Comparison of ENCODE assay signal across 12 cellular contexts in the genomic region with DNA sequence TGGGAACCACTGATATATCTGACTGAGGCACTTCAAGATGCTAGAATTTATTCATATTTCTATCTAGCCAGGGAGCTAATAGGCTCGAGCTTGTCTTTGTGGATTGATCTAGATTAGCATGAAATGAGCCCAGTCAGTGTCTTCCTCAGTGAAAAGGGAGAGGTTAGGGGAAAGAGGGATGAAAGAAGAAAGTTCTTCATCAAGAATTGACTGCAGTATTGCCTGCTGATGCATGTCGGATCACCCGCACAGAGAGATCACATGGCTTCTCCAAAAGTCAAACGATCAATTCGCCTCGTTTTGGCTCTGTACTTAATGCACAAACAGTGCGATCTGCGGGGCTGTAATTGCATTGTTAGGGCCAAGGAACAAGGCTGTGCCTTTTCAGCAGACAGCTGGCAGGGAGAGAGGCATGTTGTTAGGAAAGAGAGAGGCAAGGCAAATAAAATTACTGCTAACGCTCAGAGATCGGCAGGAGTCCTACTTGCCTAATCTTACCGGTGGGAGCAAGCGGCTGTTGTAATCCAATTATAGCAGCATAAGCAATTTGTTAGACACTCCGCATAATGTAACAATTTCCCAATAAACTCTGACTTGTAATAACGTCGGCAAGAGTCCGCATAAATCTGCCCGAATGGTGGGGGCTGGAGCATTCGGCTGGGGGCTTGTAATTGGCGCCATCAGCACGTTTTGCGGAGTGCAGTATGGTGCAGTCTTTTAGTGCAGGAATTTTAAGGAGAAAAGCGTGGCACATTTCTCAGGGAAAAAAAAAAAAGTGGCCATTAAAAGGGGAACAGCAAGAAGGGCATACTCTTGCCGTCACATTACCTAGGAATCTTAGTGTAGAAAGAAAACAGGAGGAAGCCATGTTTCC.
DNase-seq lines count a peak whose midpoint lies in the region; ATAC-seq and TF ChIP-seq lines count a peak whose summit lies in the region.
"Had no signal": no experiment of that assay in that cellular context is flagged by ENCODE, and none has a peak within 500 bp of the region (broad histone marks: within the 10 kb centered on the region; RNA-seq: fewer than 3 reads in every experiment).

No MANE protein-coding gene starts in this region.

- intact Hi-C loops in Right ventricle myocardium superior (cut with DNase I) = no loop called here
- intact Hi-C loops in cardiac septum (cut with DNase I) = no loop called here
- intact Hi-C loops in testis (cut with DNase I; ENCODE audit: low total_unique reads) = no loop called here

- H3K27me3 ChIP-seq in testis = no peaks in the 10 kb centered on the region
- H3K27me3 ChIP-seq: heart right ventricle had no signal

- H3K27ac ChIP-seq in SK-N-MC (no peak overlapping the region), testis (peak overlapping the region in 1 of 2 donors; percentile 26)
- H3K27ac ChIP-seq: heart right ventricle had no signal

- no peak overlapping the region for H3K4me3 Mint-ChIP-seq in activated naive CD4-positive, alpha-beta T cell treated with anti-CD3 and anti-CD28 coated beads, Interleukin-2, amount 10 ng/mL, durations not matched to agents 7 days and 5 days
- H3K4me3 Mint-ChIP-seq: stimulated activated naive CD8-positive, alpha-beta T cell treated with anti-CD3 and anti-CD28 coated beads, Interleukin-15, Interleukin-2, amounts not matched to agents 100 ng/mL and 50 ng/mL, for 24 hours had no signal

- H3K9me3 Mint-ChIP-seq in activated naive CD4-positive, alpha-beta T cell treated with anti-CD3 and anti-CD28 coated beads, Interleukin-2, amount 10 ng/mL, durations not matched to agents 7 days and 5 days = no peaks in the 10 kb centered on the region
- H3K9me3 Mint-ChIP-seq: stimulated activated naive CD8-positive, alpha-beta T cell treated with anti-CD3 and anti-CD28 coated beads, Interleukin-15, Interleukin-2, amounts not matched to agents 100 ng/mL and 50 ng/mL, for 24 hours had no signal

- H3K4me1 ChIP-seq in testis = no peaks in the 10 kb centered on the region

- CTCF ChIA-PET in activated naive CD4-positive, alpha-beta T cell treated with anti-CD3 and anti-CD28 coated beads, Interleukin-2, amount 10 ng/mL, durations not matched to agents 7 days and 5 days (lab: Charles Lee) = interaction anchor here (0.7 kb wide), 1 partner anchor 120 kb away, joined by 3 read pairs; no protein-coding TSS in a partner anchor

- no peak for TF ChIP-seq POLR2A in testis (IDR thresholded peaks at IDR 0.05)

- no peaks in the 10 kb centered on the region for H3K36me3 Mint-ChIP-seq in activated naive CD4-positive, alpha-beta T cell treated with anti-CD3 and anti-CD28 coated beads, Interleukin-2, amount 10 ng/mL, durations not matched to agents 7 days and 5 days

- no peaks in the 10 kb centered on the region for H3K36me3 ChIP-seq in SK-N-MC (ENCODE audit: insufficient read depth, low read length)
- no peaks in the 10 kb centered on the region for H3K36me3 ChIP-seq in testis (ENCODE audit: low read depth, missing control alignments)

- WGBS in testis, 2 donors = 32 to 41% methylated on average over 23 of the region's 23 CpGs

- no peaks in the 10 kb centered on the region for H3K27me3 Mint-ChIP-seq in activated naive CD4-positive, alpha-beta T cell treated with anti-CD3 and anti-CD28 coated beads, Interleukin-2, amount 10 ng/mL, durations not matched to agents 7 days and 5 days
- H3K27me3 Mint-ChIP-seq: stimulated activated naive CD8-positive, alpha-beta T cell treated with anti-CD3 and anti-CD28 coated beads, Interleukin-15, Interleukin-2, amounts not matched to agents 100 ng/mL and 50 ng/mL, for 24 hours had no signal

- peak; percentile 39 for ATAC-seq in Right ventricle myocardium superior (ENCODE audit: poor library complexity)
- no peak for ATAC-seq in GM21367 (IDR thresholded peaks at IDR 0.05; ENCODE audit: unreplicated experiment)
- ATAC-seq in GM21390 (IDR thresholded peaks at IDR 0.05; ENCODE audit: unreplicated experiment) = no peak

- H3K4me3 ChIP-seq in SK-N-MC (peak overlapping the region; percentile 73), testis (no peak overlapping the region)
- H3K4me3 ChIP-seq: heart right ventricle had no signal

- TF ChIP-seq CTCF in testis (IDR thresholded peaks at IDR 0.05) = no peak

- no peak overlapping the region for H3K9ac ChIP-seq in SK-N-MC (ENCODE audit: insufficient read length)

- DNase-seq in Right ventricle myocardium superior = no peak
- DNase-seq in cardiac septum (ENCODE audit: low spot score) = no peak
- peak; percentile 82 for DNase-seq in SK-N-MC (ENCODE audit: low read depth, low spot score)
- peak; percentile 18 for DNase-seq in iPS-NIHi7 (ENCODE audit: extremely low spot score)
- DNase-seq in testis = peak; percentile 27
- DNase-seq in activated naive CD4-positive, alpha-beta T cell treated with anti-CD3 and anti-CD28 coated beads, Interleukin-2, amount 10 ng/mL, durations not matched to agents 7 days and 5 days = no peak
- DNase-seq: activated CD4-positive, CD25-positive, alpha-beta regulatory T cell; heart right ventricle; NCI-H2029 had no signal

- H3K27ac Mint-ChIP-seq in activated naive CD4-positive, alpha-beta T cell treated with anti-CD3 and anti-CD28 coated beads, Interleukin-2, amount 10 ng/mL, durations not matched to agents 7 days and 5 days = no peak overlapping the region
- H3K27ac Mint-ChIP-seq: stimulated activated naive CD8-positive, alpha-beta T cell treated with anti-CD3 and anti-CD28 coated beads, Interleukin-15, Interleukin-2, amounts not matched to agents 100 ng/mL and 50 ng/mL, for 24 hours had no signal

- H3K9me3 ChIP-seq in SK-N-MC (ENCODE audit: low read depth, low read length) (no peaks in the 10 kb centered on the region), testis (no peaks in the 10 kb centered on the region)
- H3K9me3 ChIP-seq: heart right ventricle had no signal

- H3K4me1 Mint-ChIP-seq in activated naive CD4-positive, alpha-beta T cell treated with anti-CD3 and anti-CD28 coated beads, Interleukin-2, amount 10 ng/mL, durations not matched to agents 7 days and 5 days = peaks cover 8% of the 10 kb centered on the region

Comparison
In these comparisons a context has a peak if more than half of its experiments do, and no peak if none do; other contexts are left out.
1. DNase-seq: peak in SK-N-MC (single experiment), iPS-NIHi7 (single experiment) and testis (single experiment); none in Right ventricle myocardium superior (single experiment), cardiac septum (single experiment) and activated naive CD4-positive, alpha-beta T cell treated with anti-CD3 and anti-CD28 coated beads, Interleukin-2, amount 10 ng/mL, durations not matched to agents 7 days and 5 days (single experiment).